1 cellular context compared by ENCODE assay signal in genomic region chr14:36320210-36321003, GRCh38.
TF ChIP-seq lines count a peak whose summit lies in the region.

TSS of gene MBIP (minus strand) at chr14:36320637. CDS start at chr14:36320588, 49 bp downstream.

TF ChIP-seq in A549, 52 proteins besides CTCF, POLR2A, EP300 and RAD21 (continued from another document):
- no peak for TF ChIP-seq FOSL2 (IDR thresholded peaks at IDR 0.05)
- no peak for TF ChIP-seq FOSL2 (CRISPR knock-in tag; IDR thresholded peaks at IDR 0.05)
- peak in 1 of 2 experiments; percentile 60; a peak in 2 of 5 replicates for TF ChIP-seq JUN (IDR thresholded peaks at IDR 0.05)
- no peak for TF ChIP-seq RFX5 (IDR thresholded peaks at IDR 0.05)
- TF ChIP-seq BHLHE40 (IDR thresholded peaks at IDR 0.05; ENCODE audit: low read depth, low read length) = no peak
- TF ChIP-seq MAX (IDR thresholded peaks at IDR 0.05) = 0 out of 2 replicates have a peak, but pooled peaks have one; percentile 16
- TF ChIP-seq GATA3 (IDR thresholded peaks at IDR 0.05; ENCODE audit: borderline replicate concordance) = no peak
- TF ChIP-seq CHD2 (IDR thresholded peaks at IDR 0.05; ENCODE audit: low read length, partially characterized antibody) = peak; percentile 50
- no peak for TF ChIP-seq FOXS1 (CRISPR knock-in tag; IDR thresholded peaks at IDR 0.05)
- 0 out of 4 replicates have a peak, but pooled peaks of 1 of the 2 experiments have one; percentile 16 for TF ChIP-seq CEBPB (IDR thresholded peaks at IDR 0.05)
- no peak for TF ChIP-seq HEYL (CRISPR knock-in tag; IDR thresholded peaks at IDR 0.05)
- peak; percentile 63; the same call in 1 of the 2 replicates for TF ChIP-seq HOXB13 (CRISPR knock-in tag; IDR thresholded peaks at IDR 0.05; ENCODE audit: low read depth)
TF ChIP-seq in A549: peak in this region for 12.
